2 cellular contexts compared by ENCODE assay signal in the genomic region with DNA sequence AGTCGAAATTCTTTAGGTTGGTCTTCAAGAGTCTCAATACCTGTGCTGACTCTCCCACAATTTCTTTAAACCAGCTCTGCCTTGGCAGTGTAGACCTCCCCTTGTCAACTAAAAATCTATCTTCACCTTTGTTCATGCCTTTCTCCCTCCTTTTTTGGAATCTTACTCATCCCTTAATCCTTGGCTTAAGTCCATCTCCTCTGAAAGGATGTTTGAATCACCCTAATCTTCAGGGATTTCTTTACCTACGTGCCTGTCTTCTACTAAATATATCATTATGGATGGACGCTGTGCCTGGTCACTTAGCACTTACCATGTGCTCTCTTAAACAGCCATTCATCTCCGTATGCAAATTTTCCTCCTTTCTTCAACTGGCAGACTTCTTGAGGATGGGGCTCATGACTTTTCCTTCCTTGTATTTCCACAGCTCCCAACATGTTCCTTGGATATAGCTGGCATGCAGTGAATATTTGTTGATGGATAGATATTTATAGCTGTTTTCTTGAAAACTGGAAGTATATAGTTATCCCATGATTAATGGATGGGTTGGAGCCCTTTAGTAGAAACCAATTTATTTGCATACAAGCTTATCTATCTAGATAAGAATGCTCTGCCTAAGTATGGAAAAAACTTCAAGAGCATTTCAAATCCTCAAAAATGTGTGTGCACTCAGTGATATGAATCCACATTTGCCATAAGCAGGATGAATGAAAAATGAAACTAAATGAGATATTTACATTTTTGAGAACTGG.
TF ChIP-seq lines count a peak whose summit lies in the region.

No MANE protein-coding gene starts in this region.

TF ChIP-seq in A549, 52 proteins besides CTCF, POLR2A, EP300 and RAD21 (continued from another document):
- TF ChIP-seq, protein P1, sequence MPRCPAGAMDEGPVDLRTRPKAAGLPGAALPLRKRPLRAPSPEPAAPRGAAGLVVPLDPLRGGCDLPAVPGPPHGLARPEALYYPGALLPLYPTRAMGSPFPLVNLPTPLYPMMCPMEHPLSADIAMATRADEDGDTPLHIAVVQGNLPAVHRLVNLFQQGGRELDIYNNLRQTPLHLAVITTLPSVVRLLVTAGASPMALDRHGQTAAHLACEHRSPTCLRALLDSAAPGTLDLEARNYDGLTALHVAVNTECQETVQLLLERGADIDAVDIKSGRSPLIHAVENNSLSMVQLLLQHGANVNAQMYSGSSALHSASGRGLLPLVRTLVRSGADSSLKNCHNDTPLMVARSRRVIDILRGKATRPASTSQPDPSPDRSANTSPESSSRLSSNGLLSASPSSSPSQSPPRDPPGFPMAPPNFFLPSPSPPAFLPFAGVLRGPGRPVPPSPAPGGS (IDR thresholded peaks at IDR 0.05), result no peak
- TF ChIP-seq JUNB (IDR thresholded peaks at IDR 0.05), result no peak
- TF ChIP-seq HEYL (CRISPR knock-in tag; IDR thresholded peaks at IDR 0.05), result no peak
- TF ChIP-seq, protein P2, sequence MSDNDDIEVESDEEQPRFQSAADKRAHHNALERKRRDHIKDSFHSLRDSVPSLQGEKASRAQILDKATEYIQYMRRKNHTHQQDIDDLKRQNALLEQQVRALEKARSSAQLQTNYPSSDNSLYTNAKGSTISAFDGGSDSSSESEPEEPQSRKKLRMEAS (IDR thresholded peaks at IDR 0.05), result no peak
- no peak for TF ChIP-seq EHF (CRISPR knock-in tag; IDR thresholded peaks at IDR 0.05)
- TF ChIP-seq, protein P3, sequence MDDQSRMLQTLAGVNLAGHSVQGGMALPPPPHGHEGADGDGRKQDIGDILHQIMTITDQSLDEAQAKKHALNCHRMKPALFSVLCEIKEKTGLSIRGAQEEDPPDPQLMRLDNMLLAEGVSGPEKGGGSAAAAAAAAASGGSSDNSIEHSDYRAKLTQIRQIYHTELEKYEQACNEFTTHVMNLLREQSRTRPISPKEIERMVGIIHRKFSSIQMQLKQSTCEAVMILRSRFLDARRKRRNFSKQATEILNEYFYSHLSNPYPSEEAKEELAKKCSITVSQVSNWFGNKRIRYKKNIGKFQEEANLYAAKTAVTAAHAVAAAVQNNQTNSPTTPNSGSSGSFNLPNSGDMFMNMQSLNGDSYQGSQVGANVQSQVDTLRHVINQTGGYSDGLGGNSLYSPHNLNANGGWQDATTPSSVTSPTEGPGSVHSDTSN (IDR thresholded peaks at IDR 0.05), result no peak
- TF ChIP-seq, protein P4, sequence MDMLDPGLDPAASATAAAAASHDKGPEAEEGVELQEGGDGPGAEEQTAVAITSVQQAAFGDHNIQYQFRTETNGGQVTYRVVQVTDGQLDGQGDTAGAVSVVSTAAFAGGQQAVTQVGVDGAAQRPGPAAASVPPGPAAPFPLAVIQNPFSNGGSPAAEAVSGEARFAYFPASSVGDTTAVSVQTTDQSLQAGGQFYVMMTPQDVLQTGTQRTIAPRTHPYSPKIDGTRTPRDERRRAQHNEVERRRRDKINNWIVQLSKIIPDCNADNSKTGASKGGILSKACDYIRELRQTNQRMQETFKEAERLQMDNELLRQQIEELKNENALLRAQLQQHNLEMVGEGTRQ (IDR thresholded peaks at IDR 0.05), result no peak
- no peak for TF ChIP-seq CHD2 (IDR thresholded peaks at IDR 0.05; ENCODE audit: low read length, partially characterized antibody)
- no peak for TF ChIP-seq CBX8 (IDR thresholded peaks at IDR 0.05)
- TF ChIP-seq ZC3H11A (IDR thresholded peaks at IDR 0.05), result no peak

TF ChIP-seq in GM23338, 12 proteins besides CTCF, POLR2A, EP300 and RAD21 (continued from another document):
- TF ChIP-seq, protein P5, sequence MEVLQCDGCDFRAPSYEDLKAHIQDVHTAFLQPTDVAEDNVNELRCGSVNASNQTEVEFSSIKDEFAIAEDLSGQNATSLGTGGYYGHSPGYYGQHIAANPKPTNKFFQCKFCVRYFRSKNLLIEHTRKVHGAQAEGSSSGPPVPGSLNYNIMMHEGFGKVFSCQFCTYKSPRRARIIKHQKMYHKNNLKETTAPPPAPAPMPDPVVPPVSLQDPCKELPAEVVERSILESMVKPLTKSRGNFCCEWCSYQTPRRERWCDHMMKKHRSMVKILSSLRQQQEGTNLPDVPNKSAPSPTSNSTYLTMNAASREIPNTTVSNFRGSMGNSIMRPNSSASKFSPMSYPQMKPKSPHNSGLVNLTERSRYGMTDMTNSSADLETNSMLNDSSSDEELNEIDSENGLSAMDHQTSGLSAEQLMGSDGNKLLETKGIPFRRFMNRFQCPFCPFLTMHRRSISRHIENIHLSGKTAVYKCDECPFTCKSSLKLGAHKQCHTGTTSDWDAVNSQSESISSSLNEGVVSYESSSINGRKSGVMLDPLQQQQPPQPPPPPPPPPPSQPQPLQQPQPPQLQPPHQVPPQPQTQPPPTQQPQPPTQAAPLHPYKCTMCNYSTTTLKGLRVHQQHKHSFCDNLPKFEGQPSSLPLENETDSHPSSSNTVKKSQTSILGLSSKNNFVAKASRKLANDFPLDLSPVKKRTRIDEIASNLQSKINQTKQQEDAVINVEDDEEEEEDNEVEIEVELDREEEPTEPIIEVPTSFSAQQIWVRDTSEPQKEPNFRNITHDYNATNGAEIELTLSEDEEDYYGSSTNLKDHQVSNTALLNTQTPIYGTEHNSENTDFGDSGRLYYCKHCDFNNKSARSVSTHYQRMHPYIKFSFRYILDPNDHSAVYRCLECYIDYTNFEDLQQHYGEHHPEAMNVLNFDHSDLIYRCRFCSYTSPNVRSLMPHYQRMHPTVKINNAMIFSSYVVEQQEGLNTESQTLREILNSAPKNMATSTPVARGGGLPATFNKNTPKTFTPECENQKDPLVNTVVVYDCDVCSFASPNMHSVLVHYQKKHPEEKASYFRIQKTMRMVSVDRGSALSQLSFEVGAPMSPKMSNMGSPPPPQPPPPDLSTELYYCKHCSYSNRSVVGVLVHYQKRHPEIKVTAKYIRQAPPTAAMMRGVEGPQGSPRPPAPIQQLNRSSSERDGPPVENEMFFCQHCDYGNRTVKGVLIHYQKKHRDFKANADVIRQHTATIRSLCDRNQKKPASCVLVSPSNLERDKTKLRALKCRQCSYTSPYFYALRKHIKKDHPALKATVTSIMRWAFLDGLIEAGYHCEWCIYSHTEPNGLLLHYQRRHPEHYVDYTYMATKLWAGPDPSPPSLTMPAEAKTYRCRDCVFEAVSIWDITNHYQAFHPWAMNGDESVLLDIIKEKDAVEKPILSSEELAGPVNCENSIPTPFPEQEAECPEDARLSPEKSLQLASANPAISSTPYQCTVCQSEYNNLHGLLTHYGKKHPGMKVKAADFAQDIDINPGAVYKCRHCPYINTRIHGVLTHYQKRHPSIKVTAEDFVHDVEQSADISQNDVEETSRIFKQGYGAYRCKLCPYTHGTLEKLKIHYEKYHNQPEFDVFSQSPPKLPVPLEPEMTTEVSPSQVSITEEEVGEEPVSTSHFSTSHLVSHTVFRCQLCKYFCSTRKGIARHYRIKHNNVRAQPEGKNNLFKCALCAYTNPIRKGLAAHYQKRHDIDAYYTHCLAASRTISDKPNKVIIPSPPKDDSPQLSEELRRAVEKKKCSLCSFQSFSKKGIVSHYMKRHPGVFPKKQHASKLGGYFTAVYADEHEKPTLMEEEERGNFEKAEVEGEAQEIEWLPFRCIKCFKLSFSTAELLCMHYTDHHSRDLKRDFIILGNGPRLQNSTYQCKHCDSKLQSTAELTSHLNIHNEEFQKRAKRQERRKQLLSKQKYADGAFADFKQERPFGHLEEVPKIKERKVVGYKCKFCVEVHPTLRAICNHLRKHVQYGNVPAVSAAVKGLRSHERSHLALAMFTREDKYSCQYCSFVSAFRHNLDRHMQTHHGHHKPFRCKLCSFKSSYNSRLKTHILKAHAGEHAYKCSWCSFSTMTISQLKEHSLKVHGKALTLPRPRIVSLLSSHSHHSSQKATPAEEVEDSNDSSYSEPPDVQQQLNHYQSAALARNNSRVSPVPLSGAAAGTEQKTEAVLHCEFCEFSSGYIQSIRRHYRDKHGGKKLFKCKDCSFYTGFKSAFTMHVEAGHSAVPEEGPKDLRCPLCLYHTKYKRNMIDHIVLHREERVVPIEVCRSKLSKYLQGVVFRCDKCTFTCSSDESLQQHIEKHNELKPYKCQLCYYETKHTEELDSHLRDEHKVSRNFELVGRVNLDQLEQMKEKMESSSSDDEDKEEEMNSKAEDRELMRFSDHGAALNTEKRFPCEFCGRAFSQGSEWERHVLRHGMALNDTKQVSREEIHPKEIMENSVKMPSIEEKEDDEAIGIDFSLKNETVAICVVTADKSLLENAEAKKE (CRISPR knock-in tag; IDR thresholded peaks at IDR 0.05), result no peak
- no peak for TF ChIP-seq CREB1 (CRISPR knock-in tag; IDR thresholded peaks at IDR 0.05; ENCODE audit: low read depth)
- TF ChIP-seq, protein P6, sequence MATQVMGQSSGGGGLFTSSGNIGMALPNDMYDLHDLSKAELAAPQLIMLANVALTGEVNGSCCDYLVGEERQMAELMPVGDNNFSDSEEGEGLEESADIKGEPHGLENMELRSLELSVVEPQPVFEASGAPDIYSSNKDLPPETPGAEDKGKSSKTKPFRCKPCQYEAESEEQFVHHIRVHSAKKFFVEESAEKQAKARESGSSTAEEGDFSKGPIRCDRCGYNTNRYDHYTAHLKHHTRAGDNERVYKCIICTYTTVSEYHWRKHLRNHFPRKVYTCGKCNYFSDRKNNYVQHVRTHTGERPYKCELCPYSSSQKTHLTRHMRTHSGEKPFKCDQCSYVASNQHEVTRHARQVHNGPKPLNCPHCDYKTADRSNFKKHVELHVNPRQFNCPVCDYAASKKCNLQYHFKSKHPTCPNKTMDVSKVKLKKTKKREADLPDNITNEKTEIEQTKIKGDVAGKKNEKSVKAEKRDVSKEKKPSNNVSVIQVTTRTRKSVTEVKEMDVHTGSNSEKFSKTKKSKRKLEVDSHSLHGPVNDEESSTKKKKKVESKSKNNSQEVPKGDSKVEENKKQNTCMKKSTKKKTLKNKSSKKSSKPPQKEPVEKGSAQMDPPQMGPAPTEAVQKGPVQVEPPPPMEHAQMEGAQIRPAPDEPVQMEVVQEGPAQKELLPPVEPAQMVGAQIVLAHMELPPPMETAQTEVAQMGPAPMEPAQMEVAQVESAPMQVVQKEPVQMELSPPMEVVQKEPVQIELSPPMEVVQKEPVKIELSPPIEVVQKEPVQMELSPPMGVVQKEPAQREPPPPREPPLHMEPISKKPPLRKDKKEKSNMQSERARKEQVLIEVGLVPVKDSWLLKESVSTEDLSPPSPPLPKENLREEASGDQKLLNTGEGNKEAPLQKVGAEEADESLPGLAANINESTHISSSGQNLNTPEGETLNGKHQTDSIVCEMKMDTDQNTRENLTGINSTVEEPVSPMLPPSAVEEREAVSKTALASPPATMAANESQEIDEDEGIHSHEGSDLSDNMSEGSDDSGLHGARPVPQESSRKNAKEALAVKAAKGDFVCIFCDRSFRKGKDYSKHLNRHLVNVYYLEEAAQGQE (IDR thresholded peaks at IDR 0.05; ENCODE audit: unreplicated experiment), result no peak
- TF ChIP-seq ZNF114 (CRISPR knock-in tag; IDR thresholded peaks at IDR 0.05), result no peak
- TF ChIP-seq ZNF331 (CRISPR knock-in tag; IDR thresholded peaks at IDR 0.05; ENCODE audit: low read depth), result no peak
- no peak for TF ChIP-seq STAT1 (IDR thresholded peaks at IDR 0.05; ENCODE audit: unreplicated experiment)
- no peak for TF ChIP-seq POLR2AphosphoS5 (IDR thresholded peaks at IDR 0.05; ENCODE audit: low read depth)
- TF ChIP-seq JUNB (IDR thresholded peaks at IDR 0.05; ENCODE audit: unreplicated experiment), result no peak
- no peak for TF ChIP-seq EZH2phosphoT487 (IDR thresholded peaks at IDR 0.05; ENCODE audit: unreplicated experiment)
- TF ChIP-seq, protein P7, sequence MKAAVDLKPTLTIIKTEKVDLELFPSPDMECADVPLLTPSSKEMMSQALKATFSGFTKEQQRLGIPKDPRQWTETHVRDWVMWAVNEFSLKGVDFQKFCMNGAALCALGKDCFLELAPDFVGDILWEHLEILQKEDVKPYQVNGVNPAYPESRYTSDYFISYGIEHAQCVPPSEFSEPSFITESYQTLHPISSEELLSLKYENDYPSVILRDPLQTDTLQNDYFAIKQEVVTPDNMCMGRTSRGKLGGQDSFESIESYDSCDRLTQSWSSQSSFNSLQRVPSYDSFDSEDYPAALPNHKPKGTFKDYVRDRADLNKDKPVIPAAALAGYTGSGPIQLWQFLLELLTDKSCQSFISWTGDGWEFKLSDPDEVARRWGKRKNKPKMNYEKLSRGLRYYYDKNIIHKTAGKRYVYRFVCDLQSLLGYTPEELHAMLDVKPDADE (IDR thresholded peaks at IDR 0.05), result no peak
- TF ChIP-seq EZH2 (IDR thresholded peaks at IDR 0.05; ENCODE audit: low read depth, unreplicated experiment), result no peak
